ENCODE assay signal across 19 cellular contexts in the genomic region with DNA sequence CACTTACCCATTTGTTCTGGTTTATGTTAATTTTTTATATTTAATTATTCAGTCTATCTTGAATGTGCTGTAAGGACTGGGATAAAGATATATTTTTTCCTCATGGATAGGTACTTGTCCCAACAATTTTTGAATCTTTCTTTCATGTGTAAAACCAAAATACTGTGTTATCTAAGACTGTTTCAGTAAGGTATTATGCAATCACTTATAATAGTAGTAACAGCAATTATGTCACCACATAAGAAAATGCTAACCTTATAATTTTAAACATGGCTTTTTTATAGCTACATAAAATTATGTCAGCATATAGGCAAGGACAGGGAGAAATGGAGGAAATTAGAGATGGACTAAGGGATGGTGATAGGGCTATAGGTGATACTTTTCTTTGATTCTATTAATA. TPM values are rescaled to one million over a fixed set of nuclear protein-coding genes. Genes with fewer than 3 reads are reported as not detected.
DNase-seq lines count a peak whose midpoint lies in the region; TF ChIP-seq lines count a peak whose summit lies in the region.
"Had no signal": no experiment of that assay in that cellular context is flagged by ENCODE, and none has a peak within 500 bp of the region (broad histone marks: within the 10 kb centered on the region; RNA-seq: fewer than 3 reads in every experiment).

No MANE protein-coding gene starts in this region.

- H3K4me2 ChIP-seq in GM23248 (ENCODE audit: unreplicated experiment) (no peak overlapping the region), hepatocyte (no peak overlapping the region), PC-9 (no peak overlapping the region)
- H3K4me2 ChIP-seq: KMS-11 had no signal

- intact Hi-C loops in PC-9 (cut with micrococcal nuclease; ENCODE audit: unreplicated experiment), result loop anchor here (5.0 to 10.0 kb wide), 2 partner anchors 259 to 626 kb away; no protein-coding TSS in a partner anchor
- intact Hi-C loops in uterus (cut with DNase I; ENCODE audit: low total_unique reads), result loop anchor here (10.0 kb wide), 1 partner anchor 146 kb away; no protein-coding TSS in a partner anchor

- H3K4me3 Mint-ChIP-seq in brain (peak overlapping the region; percentile 13 to 93 (median 62)), neural crest cell (peak overlapping the region; percentile 65)

- H3K27ac Mint-ChIP-seq in brain (peak overlapping the region in 3 of 5 experiments; percentile 51 to 98 (median 84)), neural crest cell (ENCODE audit: unreplicated experiment) (no peak overlapping the region)

- POLR2A ChIA-PET in PC-9 (lab: Charles Lee; ENCODE audit: unreplicated experiment), result interaction anchor here (0.5 kb wide), 1 partner anchor 55 kb away, joined by 8 read pairs; no protein-coding TSS in a partner anchor

- no peak overlapping the region for H3K4me3 ChIP-seq in GM23248
- H3K4me3 ChIP-seq in hepatocyte, result no peak overlapping the region
- H3K4me3 ChIP-seq in PC-9, result no peak overlapping the region
- H3K4me3 ChIP-seq in uterus, result no peak overlapping the region
- H3K4me3 ChIP-seq: SK-N-MC had no signal

- H3K27ac ChIP-seq in GM23248, result no peak overlapping the region
- no peak overlapping the region for H3K27ac ChIP-seq in hepatocyte
- no peak overlapping the region for H3K27ac ChIP-seq in PC-9
- peak overlapping the region in 1 of 2 donors; percentile 91 for H3K27ac ChIP-seq in uterus
- H3K27ac ChIP-seq: KMS-11, SK-N-MC had no signal

- H3K9me3 Mint-ChIP-seq in brain (peaks cover 0 to 4% (median 0%) of the 10 kb centered on the region in 5 experiments), neural crest cell (no peaks in the 10 kb centered on the region)

- H3K36me3 Mint-ChIP-seq in brain (no peaks in the 10 kb centered on the region), neural crest cell (ENCODE audit: low read depth) (peaks cover 4% of the 10 kb centered on the region)

- TF ChIP-seq POLR2A in uterus (IDR thresholded peaks at IDR 0.05), result no peak

- CTCF ChIA-PET in PC-9 (lab: Charles Lee), result no interaction called here

- no peak overlapping the region for H3K9ac ChIP-seq in GM23248
- H3K9ac ChIP-seq: KMS-11 had no signal

- TF ChIP-seq CTCF in brain (conservative IDR thresholded peaks at IDR 0.05) (no peak), neural crest cell (conservative IDR thresholded peaks at IDR 0.05) (no peak), hepatocyte (IDR thresholded peaks at IDR 0.05; ENCODE audit: poor library complexity) (no peak), PC-9 (conservative IDR thresholded peaks at IDR 0.05) (no peak), uterus (IDR thresholded peaks at IDR 0.05) (no peak)

- H3F3A ChIP-seq in GM23248 (ENCODE audit: insufficient read depth), result peaks cover 9% of the 10 kb centered on the region
- peaks cover 15% of the 10 kb centered on the region; the same call in 1 of the 2 replicates for H3F3A ChIP-seq in PC-9 (ENCODE audit: insufficient read depth, low read depth)

- H3K27me3 ChIP-seq in GM23248 (replicated peaks; ENCODE audit: insufficient read depth) (no peaks in the 10 kb centered on the region), hepatocyte (no peaks in the 10 kb centered on the region), PC-9 (ENCODE audit: insufficient read depth, low read depth) (no peaks in the 10 kb centered on the region), uterus (no peaks in the 10 kb centered on the region)

- in situ Hi-C loops in GM23248 (cut with MboI), result loop anchor here (10.0 kb wide), 1 partner anchor 116 kb away; no protein-coding TSS in a partner anchor

- H4K20me1 ChIP-seq in GM23248 (ENCODE audit: insufficient read depth) (no peaks in the 10 kb centered on the region), hepatocyte (ENCODE audit: insufficient read depth, poor library complexity, severe bottlenecking) (peaks cover 3% of the 10 kb centered on the region), PC-9 (ENCODE audit: insufficient read depth) (no peaks in the 10 kb centered on the region)

- no peaks in the 10 kb centered on the region for H3K36me3 ChIP-seq in GM23248 (ENCODE audit: low read depth)
- H3K36me3 ChIP-seq in hepatocyte (replicated peaks; ENCODE audit: insufficient read depth, low read depth), result no peaks in the 10 kb centered on the region
- H3K36me3 ChIP-seq in PC-9 (ENCODE audit: low read depth), result peaks cover 5% of the 10 kb centered on the region; the same call in 1 of the 2 replicates
- H3K36me3 ChIP-seq in uterus, result no peaks in the 10 kb centered on the region

- H3K9me3 ChIP-seq in GM23248 (ENCODE audit: low read depth) (no peaks in the 10 kb centered on the region), hepatocyte (ENCODE audit: low read depth) (no peaks in the 10 kb centered on the region), PC-9 (ENCODE audit: insufficient read depth, low read depth) (no peaks in the 10 kb centered on the region), uterus (no peaks in the 10 kb centered on the region)

- DNase-seq in NOMO-1 treated with DMSO at 0.1 percent for 48 hours (lab: John Stamatoyannopoulos, UW; ENCODE audit: unreplicated experiment), result peak; percentile 5
- no peak for DNase-seq in NOMO-1 (lab: John Stamatoyannopoulos, UW; ENCODE audit: unreplicated experiment in 2 of 2)
- DNase-seq in GM23248, result peak; percentile 29
- DNase-seq in neural crest cell (ENCODE audit: low read depth, low spot score), result no peak
- DNase-seq in hepatocyte (ENCODE audit: low spot score), result no peak
- no peak for DNase-seq in PC-9
- no peak for DNase-seq in uterus
- DNase-seq: DMS153; DND-41; MM.1S; NCI-H2029; NCI-H446; NCI-H524 treated with DMSO at 0.1 percent for 48 hours; NCI-H774; NK-92 treated with Interleukin-12 subunit alpha and Interleukin-12 subunit beta, amount 100 ng/mL, for 24 hours; SIG-M5 had no signal

- H2AFZ ChIP-seq in GM23248 (no peak overlapping the region), hepatocyte (no peak overlapping the region), PC-9 (no peak overlapping the region)

- peaks cover 23% of the 10 kb centered on the region for H3K79me2 ChIP-seq in GM23248 (ENCODE audit: insufficient read depth)
- peaks cover 35% of the 10 kb centered on the region for H3K79me2 ChIP-seq in hepatocyte
- peaks cover 36% of the 10 kb centered on the region for H3K79me2 ChIP-seq in PC-9 (ENCODE audit: low read depth)

- H3K4me1 Mint-ChIP-seq in brain, result peaks cover 41% of the 10 kb centered on the region
- peaks cover 38% of the 10 kb centered on the region for H3K4me1 Mint-ChIP-seq in neural crest cell

- no peaks in the 10 kb centered on the region for H3K9me2 ChIP-seq in GM23248 (ENCODE audit: insufficient read depth)
- H3K9me2 ChIP-seq in hepatocyte (replicated peaks; ENCODE audit: insufficient read depth), result no peaks in the 10 kb centered on the region
- H3K9me2 ChIP-seq in PC-9 (ENCODE audit: insufficient read depth), result no peaks in the 10 kb centered on the region

- BruUV-seq in PC-9 (replicated peaks; lab: Mats Ljungman, UMichigan), result no TSS peak

- H3K27me3 Mint-ChIP-seq in brain, result peaks cover 3% of the 10 kb centered on the region
- no peaks in the 10 kb centered on the region for H3K27me3 Mint-ChIP-seq in neural crest cell (ENCODE audit: low read depth)

- H3K4me1 ChIP-seq in GM23248 (ENCODE audit: insufficient read depth) (peaks cover 10% of the 10 kb centered on the region; the same call in 1 of the 2 replicates), hepatocyte (ENCODE audit: insufficient read depth) (peaks cover 14% of the 10 kb centered on the region), PC-9 (replicated peaks; ENCODE audit: insufficient read depth) (peaks cover 18% of the 10 kb centered on the region), uterus (peaks cover 7% of the 10 kb centered on the region in 2 donors)

RNA-seq across cellular contexts. Expression of a gene that starts 2.9 kb away (rescaled TPM):
- total RNA-seq in GM23248 (2014; rRNA removed; shearing (Covaris generic)), result 22.9 and 33.4 TPM in 2 replicates
- polyA plus RNA-seq in GM23248 (2016; fragmentation: Nextera tagmentation; extraction: Ambion mirVana), result 6.0 and 7.1 TPM in 2 replicates
- polyA plus RNA-seq in brain (ENCODE audit: insufficient read depth, low read depth, low replicate concordance), result 8.6 TPM
- 36.8 and 42.2 TPM in 2 replicates for total RNA-seq in neural crest cell
- total RNA-seq in hepatocyte, result 32.1 and 33.7 TPM in 2 replicates
- 29.2 and 39.9 TPM in 2 replicates for polyA plus RNA-seq in hepatocyte
- 118 and 124 TPM in 2 replicates for total RNA-seq in PC-9 (2021)
- 10 to 100 TPM in 3 of 4 donors, 1 to 10 TPM in 1; 6.4 to 55.9 (median 28.7) TPM for total RNA-seq in uterus

Comparison
In these comparisons a context has a peak if more than half of its experiments do, and no peak if none do; other contexts are left out.
1. DNase-seq: peak in NOMO-1 treated with DMSO at 0.1 percent for 48 hours (single experiment) and GM23248 (single experiment); none in NOMO-1 (0 of 2), neural crest cell (single experiment), hepatocyte (single experiment), PC-9 (0 of 2) and uterus (0 of 2).